Comparison of ENCODE assay signal across 27 cellular contexts in the genomic region with DNA sequence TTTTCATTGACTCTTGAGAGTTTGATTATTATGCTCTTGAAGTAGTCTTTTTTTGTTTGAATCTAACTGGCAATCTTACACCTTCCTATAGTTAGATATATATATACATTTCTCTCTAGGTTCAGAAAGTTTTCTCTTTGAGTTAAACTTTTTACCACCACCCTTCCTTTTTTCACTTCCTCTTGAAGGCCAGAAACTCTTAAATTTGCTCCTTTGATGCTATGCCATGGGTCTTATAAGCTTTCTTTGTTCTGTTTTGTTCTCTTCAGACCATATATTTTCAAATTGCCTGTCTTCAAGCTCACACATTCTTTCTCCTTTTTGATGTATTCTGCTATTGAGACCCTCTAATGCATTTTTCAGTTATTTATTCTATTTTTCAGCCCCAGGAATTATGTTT.
"Had no signal": no experiment of that assay in that cellular context is flagged by ENCODE, and none has a peak within 500 bp of the region (broad histone marks: within the 10 kb centered on the region; RNA-seq: fewer than 3 reads in every experiment).

No MANE protein-coding gene starts in this region.

- H3K4me1 ChIP-seq: esophagus squamous epithelium, gastrocnemius medialis, heart right ventricle, left lung, lower lobe of right lung had no signal

- H3K36me3 ChIP-seq: esophagus squamous epithelium, gastrocnemius medialis, heart right ventricle, left lung, lower lobe of right lung had no signal

- H3K4me3 Mint-ChIP-seq: dendritic cell treated with granulocyte-macrophage colony-stimulating factor and Interleukin-4, amounts not matched to agents 40 ng/mL and 50 ng/mL, for 4 days; effector memory CD8-positive, alpha-beta T cell; endodermal cell; mesothelial cell of epicardium; naive B cell; naive thymus-derived CD8-positive, alpha-beta T cell had no signal

- H3K9me3 ChIP-seq: esophagus squamous epithelium, gastrocnemius medialis, lower lobe of right lung had no signal

- H3K27ac ChIP-seq: epithelial cell of prostate, esophagus squamous epithelium, gastrocnemius medialis, heart right ventricle, left lung, lower lobe of right lung had no signal

- H3K36me3 Mint-ChIP-seq: mesothelial cell of epicardium, naive B cell had no signal

- H3K27me3 Mint-ChIP-seq: dendritic cell treated with granulocyte-macrophage colony-stimulating factor and Interleukin-4, amounts not matched to agents 40 ng/mL and 50 ng/mL, for 4 days; effector memory CD8-positive, alpha-beta T cell; naive B cell; naive thymus-derived CD8-positive, alpha-beta T cell had no signal

- H3K27ac Mint-ChIP-seq: dendritic cell treated with granulocyte-macrophage colony-stimulating factor and Interleukin-4, amounts not matched to agents 40 ng/mL and 50 ng/mL, for 4 days; effector memory CD8-positive, alpha-beta T cell; endodermal cell; mesothelial cell of epicardium; naive B cell; naive thymus-derived CD8-positive, alpha-beta T cell had no signal

- H3K4me3 ChIP-seq: esophagus squamous epithelium, gastrocnemius medialis, heart right ventricle, left lung, lower lobe of right lung, mucosa of descending colon had no signal

- H3K27me3 ChIP-seq: esophagus squamous epithelium, gastrocnemius medialis, heart right ventricle, left lung had no signal

- DNase-seq: effector CD8-positive, alpha-beta T cell; effector memory CD8-positive, alpha-beta T cell; endodermal cell; erythroblast; esophagus squamous epithelium; foreskin fibroblast; foreskin melanocyte; gastrocnemius medialis; glutamatergic neuron; head of caudate nucleus; heart right ventricle; hippocampal formation; left cardiac atrium; left lung; left ventricle myocardium superior; lower lobe of right lung; mesenchymal stem cell; mucosa of descending colon; naive B cell; naive thymus-derived CD8-positive, alpha-beta T cell had no signal

- H3K4me1 Mint-ChIP-seq: endodermal cell; mesothelial cell of epicardium; naive B cell; naive thymus-derived CD8-positive, alpha-beta T cell had no signal

- FAIRE-seq: endometrium, islet of Langerhans, keratinocyte had no signal

- ATAC-seq: effector memory CD8-positive, alpha-beta T cell; esophagus mucosa; gastrocnemius medialis; heart right ventricle; left cardiac atrium; left lung; left ventricle myocardium superior; lower lobe of right lung; mucosa of descending colon; naive thymus-derived CD8-positive, alpha-beta T cell had no signal
